In genomic region chr2:64133354-64133753, GRCh38 we compare ENCODE assay signal across 20 cellular contexts. TPM values are rescaled to one million over a fixed set of nuclear protein-coding genes. Genes with fewer than 3 reads are reported as not detected.
DNase-seq lines count a peak whose midpoint lies in the region; ATAC-seq and TF ChIP-seq lines count a peak whose summit lies in the region.
"Had no signal": no experiment of that assay in that cellular context is flagged by ENCODE, and none has a peak within 500 bp of the region (broad histone marks: within the 10 kb centered on the region; RNA-seq: fewer than 3 reads in every experiment).

No MANE protein-coding gene starts in this region.

- dilution Hi-C loops in mammary epithelial cell (cut with HindIII; ENCODE audit: low sequenced_read_pairs) = no loop called here

- no peaks in the 10 kb centered on the region for H3K9me3 Mint-ChIP-seq in activated T-cell treated with anti-CD3 and anti-CD28 coated beads, Interleukin-2, amount 50 U/mL, for 72 hours
- no peaks in the 10 kb centered on the region for H3K9me3 Mint-ChIP-seq in stimulated activated memory B cell treated with anti-CD40 and anti-IgM and Interleukin-4, amounts not matched to agents 10 μg/mL and 1 μg/mL and 100 μg/mL, for 72 hours
- H3K9me3 Mint-ChIP-seq: activated naive CD8-positive, alpha-beta T cell treated with anti-CD3 and anti-CD28 coated beads, Interleukin-2, amount 10 ng/mL, durations not matched to agents 7 days and 5 days had no signal

- H3K4me3 Mint-ChIP-seq in activated T-cell treated with anti-CD3 and anti-CD28 coated beads, Interleukin-2, amount 50 U/mL, for 72 hours = peak overlapping the region; percentile 54 to 76
- H3K4me3 Mint-ChIP-seq in stimulated activated memory B cell treated with anti-CD40 and anti-IgM and Interleukin-4, amounts not matched to agents 10 μg/mL and 1 μg/mL and 100 μg/mL, for 72 hours = no peak overlapping the region
- H3K4me3 Mint-ChIP-seq: activated naive CD8-positive, alpha-beta T cell treated with anti-CD3 and anti-CD28 coated beads, Interleukin-2, amount 10 ng/mL, durations not matched to agents 7 days and 5 days had no signal

- intact Hi-C loops in mammary epithelial cell (cut with micrococcal nuclease) = no loop called here

- H3K27ac Mint-ChIP-seq in activated T-cell treated with anti-CD3 and anti-CD28 coated beads, Interleukin-2, amount 50 U/mL, for 72 hours = peak overlapping the region; percentile 88
- peak overlapping the region; percentile 31 for H3K27ac Mint-ChIP-seq in stimulated activated memory B cell treated with anti-CD40 and anti-IgM and Interleukin-4, amounts not matched to agents 10 μg/mL and 1 μg/mL and 100 μg/mL, for 72 hours
- H3K27ac Mint-ChIP-seq: activated naive CD8-positive, alpha-beta T cell treated with anti-CD3 and anti-CD28 coated beads, Interleukin-2, amount 10 ng/mL, durations not matched to agents 7 days and 5 days had no signal

- CTCF ChIA-PET in mammary epithelial cell (lab: Charles Lee; ENCODE audit: low non-redundant PET) = no interaction called here

- in situ Hi-C loops in mammary epithelial cell (cut with MboI; ENCODE audit: low sequenced_read_pairs in 2 of 2) = no loop called here
- in situ Hi-C loops in GM13976 (cut with MboI; ENCODE audit: low sequenced_read_pairs, unreplicated experiment) = no loop called here

- no peak overlapping the region for H3K9ac ChIP-seq in mammary epithelial cell (ENCODE audit: insufficient read depth, low read length)

- no peaks in the 10 kb centered on the region for H3K9me3 ChIP-seq in RWPE2 (ENCODE audit: severe bottlenecking)
- no peaks in the 10 kb centered on the region for H3K9me3 ChIP-seq in mammary epithelial cell (replicated peaks; ENCODE audit: insufficient read depth, low read length)
- H3K9me3 ChIP-seq: body of pancreas, prostate gland, testis had no signal

- H3K4me1 Mint-ChIP-seq in activated T-cell treated with anti-CD3 and anti-CD28 coated beads, Interleukin-2, amount 50 U/mL, for 72 hours (ENCODE audit: low read depth) = peaks cover 95% of the 10 kb centered on the region
- peaks cover 67% of the 10 kb centered on the region for H3K4me1 Mint-ChIP-seq in stimulated activated memory B cell treated with anti-CD40 and anti-IgM and Interleukin-4, amounts not matched to agents 10 μg/mL and 1 μg/mL and 100 μg/mL, for 72 hours

- peaks cover 4 to 8% of the 10 kb centered on the region in 2 donors for H3K36me3 Mint-ChIP-seq in activated T-cell treated with anti-CD3 and anti-CD28 coated beads, Interleukin-2, amount 50 U/mL, for 72 hours (ENCODE audit: insufficient read depth in 2 of 2)
- peaks cover 37% of the 10 kb centered on the region for H3K36me3 Mint-ChIP-seq in stimulated activated memory B cell treated with anti-CD40 and anti-IgM and Interleukin-4, amounts not matched to agents 10 μg/mL and 1 μg/mL and 100 μg/mL, for 72 hours

- BruUV-seq in mammary epithelial cell (replicated peaks; lab: Mats Ljungman, UMichigan) = no TSS peak

- H3K27ac ChIP-seq in RWPE2 (ENCODE audit: poor library complexity, severe bottlenecking) (peak overlapping the region; percentile 66), mammary epithelial cell (ENCODE audit: insufficient read depth, low read depth, low read length) (peak overlapping the region; percentile 82)
- H3K27ac ChIP-seq: body of pancreas, C4-2B, prostate gland, testis had no signal

- H3K4me2 ChIP-seq in mammary epithelial cell (ENCODE audit: insufficient read depth, low read depth, low read length) = no peak overlapping the region

- peaks cover 88% of the 10 kb centered on the region for H3K79me2 ChIP-seq in mammary epithelial cell (ENCODE audit: insufficient read depth, low read length)

- H3K4me1 ChIP-seq in RWPE2 (ENCODE audit: insufficient read depth, poor library complexity, severe bottlenecking) = peaks cover 32% of the 10 kb centered on the region
- H3K4me1 ChIP-seq in mammary epithelial cell (ENCODE audit: insufficient read depth, low read length) = peaks cover 51% of the 10 kb centered on the region

- 100% methylated on average over 1 of the region's 1 CpG for WGBS in mammary epithelial cell (ENCODE audit: low coverage, missing lambda C conversion rate)

- TF ChIP-seq CTCF in RWPE2 (IDR thresholded peaks at IDR 0.05; ENCODE audit: poor library complexity, severe bottlenecking) (no peak), mammary epithelial cell (conservative IDR thresholded peaks at IDR 0.05 in 1 of 2, IDR thresholded peaks at IDR 0.05 in 1 of 2; ENCODE audit: extremely low read depth in 1 of 2, insufficient read depth in 1 of 2, low read depth in 1 of 2, low read length in 2 of 2) (no peak), GM13976 (IDR thresholded peaks at IDR 0.05; ENCODE audit: borderline replicate concordance, control extremely low read depth, extremely low read depth, insufficient read depth, missing control alignments) (no peak)

- DNase-seq in activated T-cell treated with anti-CD3 and anti-CD28 coated beads, Interleukin-2, amount 50 U/mL, for 72 hours = no peak
- no peak for DNase-seq in activated T-cell treated with anti-CD3 and anti-CD28 coated beads, Interleukin-2, amount 50 U/mL, for 48 hours
- DNase-seq in RWPE2 (ENCODE audit: low spot score) (no peak), mammary epithelial cell (no peak), DMS114 treated with DMSO at 0.1 percent for 48 hours (lab: John Stamatoyannopoulos, UW; ENCODE audit: unreplicated experiment) (no peak), GM13976 (ENCODE audit: low spot score) (no peak)
- DNase-seq: activated CD4-positive, CD25-positive, alpha-beta regulatory T cell treated with anti-CD3 and anti-CD28 coated beads, Interleukin-2, amount 50 U/mL, for 72 hours; activated naive CD8-positive, alpha-beta T cell treated with anti-CD3 and anti-CD28 coated beads, Interleukin-2, amount 10 ng/mL, durations not matched to agents 7 days and 5 days; body of pancreas; effector CD8-positive, alpha-beta T cell; NCI-H1092; NCI-H187 treated with DMSO at 0.1 percent for 48 hours; NCI-H2227 treated with DMSO at 0.1 percent for 48 hours; NCI-H748 treated with DMSO at 0.1 percent for 48 hours; Right ventricle myocardium superior; testis had no signal

- H3K27me3 Mint-ChIP-seq in activated T-cell treated with anti-CD3 and anti-CD28 coated beads, Interleukin-2, amount 50 U/mL, for 72 hours (ENCODE audit: low read depth) = no peaks in the 10 kb centered on the region
- no peaks in the 10 kb centered on the region for H3K27me3 Mint-ChIP-seq in stimulated activated memory B cell treated with anti-CD40 and anti-IgM and Interleukin-4, amounts not matched to agents 10 μg/mL and 1 μg/mL and 100 μg/mL, for 72 hours
- H3K27me3 Mint-ChIP-seq: activated naive CD8-positive, alpha-beta T cell treated with anti-CD3 and anti-CD28 coated beads, Interleukin-2, amount 10 ng/mL, durations not matched to agents 7 days and 5 days had no signal

- H3K36me3 ChIP-seq in RWPE2 (ENCODE audit: low read depth) = 0 out of 2 replicates have a peak, but pooled peaks cover 4% of the 10 kb centered on the region
- no peaks in the 10 kb centered on the region for H3K36me3 ChIP-seq in mammary epithelial cell (ENCODE audit: insufficient read depth, low read length)
- H3K36me3 ChIP-seq: prostate gland had no signal

- peak; percentile 49 to 50 for ATAC-seq in activated T-cell treated with anti-CD3 and anti-CD28 coated beads, Interleukin-2, amount 50 U/mL, for 72 hours (replicated peaks in 1 of 2)
- ATAC-seq in RWPE2 (ENCODE audit: low read depth) (no peak; the same call in 2 of the 3 replicates), GM18505 (IDR thresholded peaks at IDR 0.05; ENCODE audit: unreplicated experiment) (no peak)
- no peak for ATAC-seq in stimulated activated memory B cell treated with anti-CD40 and anti-IgM and Interleukin-4, amounts not matched to agents 10 μg/mL and 1 μg/mL and 100 μg/mL, for 72 hours
- ATAC-seq: body of pancreas had no signal

- no peak overlapping the region for H2AFZ ChIP-seq in mammary epithelial cell (ENCODE audit: low read depth, low read length)

- H3K27me3 ChIP-seq in RWPE2 (ENCODE audit: insufficient read depth, poor library complexity, severe bottlenecking) = no peaks in the 10 kb centered on the region
- H3K27me3 ChIP-seq in mammary epithelial cell (ENCODE audit: insufficient read depth, low read length) = no peaks in the 10 kb centered on the region
- H3K27me3 ChIP-seq: body of pancreas, testis had no signal

- H3K4me3 ChIP-seq in RWPE2 (ENCODE audit: severe bottlenecking) (no peak overlapping the region), mammary epithelial cell (replicated peaks in 1 of 3; ENCODE audit: insufficient read depth in 1 of 3, low read depth in 2 of 3, low read length in 3 of 3) (no peak overlapping the region)
- H3K4me3 ChIP-seq: body of pancreas, prostate gland, testis had no signal

- no peaks in the 10 kb centered on the region for H4K20me1 ChIP-seq in mammary epithelial cell (ENCODE audit: insufficient read depth, low read length)

- no peak for TF ChIP-seq POLR2A in GM18505 (IDR thresholded peaks at IDR 0.05; ENCODE audit: borderline replicate concordance, extremely low read depth, insufficient read depth, insufficient read length)

RNA-seq across cellular contexts. Expression of gene PELI1, which starts 10.9 kb away (rescaled TPM):
- 10 to 100 TPM; 33.1 to 59.4 TPM for total RNA-seq in activated T-cell treated with anti-CD3 and anti-CD28 coated beads, Interleukin-2, amount 50 U/mL, for 72 hours
- total RNA-seq in mammary epithelial cell = 10 to 100 TPM; 18.9 to 26.7 TPM
- polyA plus RNA-seq in mammary epithelial cell = 8.3 TPM
- 13.1 TPM for polyA minus RNA-seq in mammary epithelial cell

Comparison
In these comparisons a context has a peak if more than half of its experiments do, and no peak if none do; other contexts are left out.
1. ATAC-seq: peak in activated T-cell treated with anti-CD3 and anti-CD28 coated beads, Interleukin-2, amount 50 U/mL, for 72 hours (2 of 2); none in RWPE2 (single experiment), stimulated activated memory B cell treated with anti-CD40 and anti-IgM and Interleukin-4, amounts not matched to agents 10 μg/mL and 1 μg/mL and 100 μg/mL, for 72 hours (single experiment) and GM18505 (single experiment).